In genomic region chr7:40755438-40755837, GRCh38 we compare ENCODE assay signal across 21 cellular contexts.
DNase-seq lines count a peak whose midpoint lies in the region; ATAC-seq and TF ChIP-seq lines count a peak whose summit lies in the region.
"Had no signal": no experiment of that assay in that cellular context is flagged by ENCODE, and none has a peak within 500 bp of the region (broad histone marks: within the 10 kb centered on the region; RNA-seq: fewer than 3 reads in every experiment).

No MANE protein-coding gene starts in this region.

- H3K9me1 ChIP-seq in IMR-90 (ENCODE audit: insufficient read depth, low read length): no peaks in the 10 kb centered on the region

- dilution Hi-C loops in IMR-90 (cut with HindIII; ENCODE audit: low sequenced_read_pairs, unreplicated experiment): no loop called here

- H2AFZ ChIP-seq in IMR-90 (replicated peaks; ENCODE audit: low read length, poor library complexity): no peak overlapping the region

- ATAC-seq in IMR-90 (ENCODE audit: low read depth) (no peak), left lobe of liver (peak; percentile 74)
- no peak for ATAC-seq in naive thymus-derived CD4-positive, alpha-beta T cell
- ATAC-seq: A549 had no signal

- H3K4me3 ChIP-seq in IMR-90 (ENCODE audit: insufficient read depth, low read depth, low read length): no peak overlapping the region
- no peak overlapping the region for H3K4me3 ChIP-seq in adrenal gland
- H3K4me3 ChIP-seq in uterus: no peak overlapping the region
- no peak overlapping the region for H3K4me3 ChIP-seq in naive thymus-derived CD4-positive, alpha-beta T cell (ENCODE audit: low read length)
- H3K4me3 ChIP-seq: A549 had no signal

- no peak overlapping the region for H3K23ac ChIP-seq in IMR-90 (ENCODE audit: low read depth, low read length)

- TF ChIP-seq POLR2A in IMR-90 (IDR thresholded peaks at IDR 0.05; ENCODE audit: low read depth, low read length) (no peak), adrenal gland (IDR thresholded peaks at IDR 0.05) (no peak), uterus (IDR thresholded peaks at IDR 0.05) (no peak)

- in situ Hi-C loops in IMR-90 (cut with MboI; ENCODE audit: low sequenced_read_pairs): no loop called here

- no TSS peak for BruUV-seq in IMR-90 (replicated peaks; lab: Mats Ljungman, UMichigan)

- no peaks in the 10 kb centered on the region for H3K79me1 ChIP-seq in IMR-90 (ENCODE audit: low read depth in 1 of 2, low read length in 2 of 2)

- no peak overlapping the region for H2BK5ac ChIP-seq in IMR-90 (ENCODE audit: low read depth, low read length, poor library complexity, severe bottlenecking)

- POLR2A ChIA-PET in IMR-90 (lab: Charles Lee; ENCODE audit: unreplicated experiment): no interaction called here
- POLR2A ChIA-PET in naive thymus-derived CD4-positive, alpha-beta T cell (lab: Charles Lee): no interaction called here

- peak; percentile 39 for DNase-seq in EH (ENCODE audit: low read depth)
- DNase-seq in IMR-90: peak; percentile 23
- DNase-seq in adrenal gland: peak in 4 of 7 donors; percentile 28 to 62 (median 43)
- peak; percentile 91 for DNase-seq in left lobe of liver (ENCODE audit: low spot score)
- no peak for DNase-seq in uterus
- DNase-seq in AG20443 (ENCODE audit: low spot score): no peak
- DNase-seq in naive thymus-derived CD4-positive, alpha-beta T cell: no peak
- DNase-seq in KG1 (lab: John Stamatoyannopoulos, UW): no peak
- DNase-seq: BE2C, DMS53, EL, GF-D8, H9, NCI-H1092 treated with DMSO at 0.1 percent for 48 hours, NCI-H1436 treated with DMSO at 0.1 percent for 48 hours, NCI-H1930, NCI-H524 treated with DMSO at 0.1 percent for 48 hours, NCI-H82, SHP77 had no signal

- H3K36me3 Mint-ChIP-seq in naive thymus-derived CD4-positive, alpha-beta T cell: no peaks in the 10 kb centered on the region

- H3K9me3 ChIP-seq in IMR-90 (ENCODE audit: control insufficient read depth, insufficient read depth, low read length): no peaks in the 10 kb centered on the region
- H3K9me3 ChIP-seq in adrenal gland (replicated peaks in 1 of 3): no peaks in the 10 kb centered on the region
- no peaks in the 10 kb centered on the region for H3K9me3 ChIP-seq in uterus
- no peaks in the 10 kb centered on the region for H3K9me3 ChIP-seq in naive thymus-derived CD4-positive, alpha-beta T cell (ENCODE audit: control insufficient read depth in 2 of 3, low read length in 3 of 3)
- H3K9me3 ChIP-seq: A549, BE2C had no signal

- H3K27me3 ChIP-seq in IMR-90 (ENCODE audit: control insufficient read depth, insufficient read depth, low read length) (no peaks in the 10 kb centered on the region), adrenal gland (no peaks in the 10 kb centered on the region), uterus (no peaks in the 10 kb centered on the region)
- H3K27me3 ChIP-seq in naive thymus-derived CD4-positive, alpha-beta T cell (ENCODE audit: control insufficient read depth in 2 of 2, insufficient read depth in 2 of 2, low read length in 2 of 2): no peaks in the 10 kb centered on the region
- H3K27me3 ChIP-seq: BE2C had no signal

- intact Hi-C loops in IMR-90 (cut with micrococcal nuclease) (no loop called here), adrenal gland (cut with DNase I) (no loop called here), uterus (cut with DNase I; ENCODE audit: low total_unique reads) (no loop called here)
- intact Hi-C loops in naive thymus-derived CD4-positive, alpha-beta T cell (cut with micrococcal nuclease): no loop called here

- H4K20me1 ChIP-seq in IMR-90 (ENCODE audit: insufficient read depth, low read length): no peaks in the 10 kb centered on the region

- H2BK120ac ChIP-seq in IMR-90 (ENCODE audit: low read depth, low read length): no peak overlapping the region

- no peak overlapping the region for H2AK9ac ChIP-seq in IMR-90 (replicated peaks; ENCODE audit: low read depth, low read length, poor library complexity)

- no peak overlapping the region; the same call in 1 of the 2 replicates for H2AK5ac ChIP-seq in IMR-90 (ENCODE audit: low read depth, low read length)

- no peak overlapping the region for H3K4me3 Mint-ChIP-seq in naive thymus-derived CD4-positive, alpha-beta T cell
- H3K4me3 Mint-ChIP-seq: H9 had no signal

- CTCF ChIA-PET in IMR-90 (lab: Yijun Ruan, JAX): no interaction called here
- CTCF ChIA-PET in naive thymus-derived CD4-positive, alpha-beta T cell (lab: Charles Lee): no interaction called here

- H3K27ac ChIP-seq in IMR-90 (ENCODE audit: insufficient read depth, low read length) (no peak overlapping the region), adrenal gland (no peak overlapping the region), uterus (no peak overlapping the region)
- no peak overlapping the region for H3K27ac ChIP-seq in naive thymus-derived CD4-positive, alpha-beta T cell (ENCODE audit: low read depth, low read length)
- H3K27ac ChIP-seq: A549, KMS-11 had no signal

- H3K18ac ChIP-seq in IMR-90 (ENCODE audit: low read depth, low read length): no peak overlapping the region

- TF ChIP-seq RAD21 in IMR-90 (IDR thresholded peaks at IDR 0.05; ENCODE audit: low read length): no peak

- no peak overlapping the region for H4K8ac ChIP-seq in IMR-90 (ENCODE audit: low read depth in 2 of 2, low read length in 2 of 2)

- no peak overlapping the region for H2BK20ac ChIP-seq in IMR-90 (ENCODE audit: low read depth, low read length)

- H4K91ac ChIP-seq in IMR-90 (ENCODE audit: insufficient read depth, low read depth, low read length): no peak overlapping the region

- no peak overlapping the region for H3K9ac ChIP-seq in IMR-90 (ENCODE audit: low read depth, low read length)
- H3K9ac ChIP-seq: KMS-11 had no signal

- no peak overlapping the region for H3K56ac ChIP-seq in IMR-90 (ENCODE audit: extremely low read depth, insufficient read depth, low read length)

- H3K4me2 ChIP-seq in IMR-90 (ENCODE audit: low read depth, low read length): no peak overlapping the region
- H3K4me2 ChIP-seq: A549, KMS-11 had no signal

- peaks cover 0 to 5% (median 0%) of the 10 kb centered on the region in 5 donors for H3K27me3 Mint-ChIP-seq in naive thymus-derived CD4-positive, alpha-beta T cell

- peaks cover 0 to 2% (median 0%) of the 10 kb centered on the region in 11 donors for H3K9me3 Mint-ChIP-seq in naive thymus-derived CD4-positive, alpha-beta T cell
- H3K9me3 Mint-ChIP-seq: H9 had no signal

- H3K14ac ChIP-seq in IMR-90 (replicated peaks; ENCODE audit: low read depth, low read length): 0 out of 2 replicates have a peak overlapping the region, but pooled peaks have one; percentile 55

- H3K4me1 Mint-ChIP-seq in naive thymus-derived CD4-positive, alpha-beta T cell: no peaks in the 10 kb centered on the region

- no peak overlapping the region for H3K4ac ChIP-seq in IMR-90 (ENCODE audit: low read depth, low read length)

- TF ChIP-seq CTCF in IMR-90 (conservative IDR thresholded peaks at IDR 0.05; ENCODE audit: low read depth, low read length) (no peak), adrenal gland (IDR thresholded peaks at IDR 0.05) (no peak), uterus (IDR thresholded peaks at IDR 0.05) (no peak)

- no peak overlapping the region for H3K27ac Mint-ChIP-seq in naive thymus-derived CD4-positive, alpha-beta T cell

- H3K36me3 ChIP-seq in IMR-90 (ENCODE audit: control insufficient read depth, insufficient read depth, low read length) (no peaks in the 10 kb centered on the region), adrenal gland (replicated peaks in 1 of 2) (no peaks in the 10 kb centered on the region), uterus (no peaks in the 10 kb centered on the region)
- no peaks in the 10 kb centered on the region for H3K36me3 ChIP-seq in naive thymus-derived CD4-positive, alpha-beta T cell (ENCODE audit: control insufficient read depth in 2 of 3, insufficient read depth in 3 of 3, low read length in 3 of 3)
- H3K36me3 ChIP-seq: BE2C had no signal

- H4K5ac ChIP-seq in IMR-90 (ENCODE audit: low read depth, low read length): no peak overlapping the region

- no peak overlapping the region for H2BK15ac ChIP-seq in IMR-90 (ENCODE audit: low read depth, low read length)

- WGBS in IMR-90 (ENCODE audit: extremely low coverage in 2 of 2, insufficient read length in 1 of 2), 2 experiments: no CpG with 5 or more reads among the region's 2 CpGs
- 48 to 73% (median 55%) methylated on average over 2 of the region's 2 CpGs for WGBS in adrenal gland, 4 donors

- 0 out of 2 replicates have a peak, but pooled peaks cover 2% of the 10 kb centered on the region for H3K4me1 ChIP-seq in IMR-90 (ENCODE audit: control insufficient read depth, insufficient read depth, low read length)
- H3K4me1 ChIP-seq in adrenal gland (replicated peaks in 1 of 2): peaks cover 3 to 5% of the 10 kb centered on the region in 2 donors
- no peaks in the 10 kb centered on the region for H3K4me1 ChIP-seq in uterus
- H3K4me1 ChIP-seq in naive thymus-derived CD4-positive, alpha-beta T cell (ENCODE audit: control insufficient read depth in 2 of 2, insufficient read depth in 2 of 2, low read length in 2 of 2): no peaks in the 10 kb centered on the region
- H3K4me1 ChIP-seq: A549 had no signal

TF ChIP-seq in IMR-90, 13 proteins besides CTCF, POLR2A, EP300 and RAD21 (continues in another document):
- TF ChIP-seq RCOR1 (IDR thresholded peaks at IDR 0.05; ENCODE audit: insufficient replicate concordance, low read length): no peak
- no peak for TF ChIP-seq ELK1 (IDR thresholded peaks at IDR 0.05; ENCODE audit: borderline replicate concordance, low read depth, low read length)
- TF ChIP-seq CHD1 (IDR thresholded peaks at IDR 0.05; ENCODE audit: low read depth, low read length): no peak
- TF ChIP-seq MXI1 (IDR thresholded peaks at IDR 0.05; ENCODE audit: borderline replicate concordance, low read depth, low read length): no peak
- TF ChIP-seq BHLHE40 (IDR thresholded peaks at IDR 0.05; ENCODE audit: low read depth, low read length): no peak
- TF ChIP-seq SMC3 (IDR thresholded peaks at IDR 0.05; ENCODE audit: low read depth, low read length): no peak
- TF ChIP-seq MAZ (IDR thresholded peaks at IDR 0.05; ENCODE audit: borderline replicate concordance, low read depth, low read length): no peak
- TF ChIP-seq FOS (IDR thresholded peaks at IDR 0.05; ENCODE audit: low read depth, low read length): no peak
- TF ChIP-seq CEBPB (IDR thresholded peaks at IDR 0.05; ENCODE audit: low read depth, low read length): no peak

Comparison
In these comparisons a context has a peak if more than half of its experiments do, and no peak if none do; other contexts are left out.
1. DNase-seq: peak in EH (single experiment), IMR-90 (single experiment), adrenal gland (4 of 7) and left lobe of liver (single experiment); none in uterus (0 of 2), AG20443 (single experiment), naive thymus-derived CD4-positive, alpha-beta T cell (0 of 9) and KG1 (single experiment).